ENCODE assay signal across 8 cellular contexts in the genomic region with DNA sequence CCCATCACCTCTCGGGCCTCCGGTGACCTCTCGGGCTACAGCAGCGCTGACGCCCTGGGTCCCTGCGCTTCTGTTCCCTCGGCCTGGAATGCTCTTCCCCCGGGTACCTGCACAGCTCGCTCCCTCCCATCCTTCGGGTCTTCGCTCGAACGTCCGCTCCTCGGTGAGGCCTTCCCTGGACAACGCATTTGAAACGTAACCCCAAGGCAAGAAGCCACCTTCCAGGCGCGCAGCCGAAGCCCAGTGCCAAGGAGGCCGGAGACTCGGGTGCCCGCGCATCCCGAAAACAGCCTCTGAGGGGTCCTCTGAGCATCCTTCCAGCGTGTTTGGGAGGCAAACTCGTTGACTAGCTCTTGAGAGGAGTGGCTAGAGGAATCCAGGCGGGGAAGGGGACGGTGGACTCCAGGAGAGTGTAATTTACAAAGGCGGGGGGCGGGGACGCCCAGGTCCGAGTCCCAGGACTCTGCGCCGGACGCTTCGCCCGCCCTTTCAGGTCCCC.
DNase-seq lines count a peak whose midpoint lies in the region; ATAC-seq and TF ChIP-seq lines count a peak whose summit lies in the region.

No MANE protein-coding gene starts in this region.

- H3K4me1 ChIP-seq in CD4-positive, CD25-positive, alpha-beta regulatory T cell (ENCODE audit: control insufficient read depth, insufficient read depth, low read length, poor library complexity, severe bottlenecking), result peaks cover 17% of the 10 kb centered on the region
- peaks cover 26 to 30% (median 30%) of the 10 kb centered on the region in 4 donors for H3K4me1 ChIP-seq in esophagus muscularis mucosa
- peaks cover 5% of the 10 kb centered on the region for H3K4me1 ChIP-seq in neuron (ENCODE audit: insufficient read depth, low read length)

- DNase-seq in CD4-positive, CD25-positive, alpha-beta regulatory T cell, result no peak
- peak; percentile 46 for DNase-seq in NCI-H69 (lab: John Stamatoyannopoulos, UW)
- DNase-seq in esophagus muscularis mucosa (ENCODE audit: extremely low spot score), result no peak
- no peak for DNase-seq in epidermal melanocyte (ENCODE audit: insufficient read length, low spot score)
- no peak for DNase-seq in A172 (ENCODE audit: low spot score)

- H3K9me3 ChIP-seq in CD4-positive, CD25-positive, alpha-beta regulatory T cell (ENCODE audit: control insufficient read depth in 2 of 2, low read length in 2 of 2), result no peaks in the 10 kb centered on the region
- H3K9me3 ChIP-seq in esophagus muscularis mucosa, result no peaks in the 10 kb centered on the region
- H3K9me3 ChIP-seq in neuron (ENCODE audit: low read length), result no peaks in the 10 kb centered on the region

- peaks cover 0 to 2% (median 0%) of the 10 kb centered on the region in 7 donors for H3K9me3 Mint-ChIP-seq in CD4-positive, CD25-positive, alpha-beta regulatory T cell

- no peak overlapping the region for H3K4me3 ChIP-seq in CD4-positive, CD25-positive, alpha-beta regulatory T cell (ENCODE audit: low read depth, low read length)
- H3K4me3 ChIP-seq in esophagus muscularis mucosa, result peak overlapping the region; percentile 48 to 60 (median 50)
- peak overlapping the region; percentile 60 for H3K4me3 ChIP-seq in neuron (ENCODE audit: low read length)

- no peak for ATAC-seq in CD4-positive, CD25-positive, alpha-beta regulatory T cell (ENCODE audit: low read depth in 2 of 2)
- ATAC-seq in activated CD4-positive, CD25-positive, alpha-beta regulatory T cell treated with anti-CD3 and anti-CD28 coated beads, Interleukin-2, amount 50 U/mL, for 24 hours, result no peak
- no peak for ATAC-seq in HG03135 (IDR thresholded peaks at IDR 0.05; ENCODE audit: unreplicated experiment)

- no peak for TF ChIP-seq CTCF in esophagus muscularis mucosa (IDR thresholded peaks at IDR 0.05)

- H3K36me3 Mint-ChIP-seq in CD4-positive, CD25-positive, alpha-beta regulatory T cell, result peaks cover 11% of the 10 kb centered on the region

- peak overlapping the region in 3 of 4 donors; percentile 49 to 91 (median 62) for H3K4me3 Mint-ChIP-seq in CD4-positive, CD25-positive, alpha-beta regulatory T cell

- H3K27me3 ChIP-seq in CD4-positive, CD25-positive, alpha-beta regulatory T cell (ENCODE audit: control insufficient read depth, insufficient read depth, low read length), result peaks cover 6% of the 10 kb centered on the region
- H3K27me3 ChIP-seq in esophagus muscularis mucosa (peaks cover 0 to 41% (median 23%) of the 10 kb centered on the region in 4 donors), neuron (ENCODE audit: insufficient read depth, low read length) (no peaks in the 10 kb centered on the region)

- H3K27ac Mint-ChIP-seq in CD4-positive, CD25-positive, alpha-beta regulatory T cell, result no peak overlapping the region

- intact Hi-C loops in esophagus muscularis mucosa (cut with DNase I), result no loop called here

- H3K36me3 ChIP-seq in CD4-positive, CD25-positive, alpha-beta regulatory T cell (ENCODE audit: control insufficient read depth, insufficient read depth, low read length), result no peaks in the 10 kb centered on the region
- H3K36me3 ChIP-seq in esophagus muscularis mucosa, result no peaks in the 10 kb centered on the region
- H3K36me3 ChIP-seq in neuron (ENCODE audit: insufficient read depth, low read length), result no peaks in the 10 kb centered on the region

- no peak for TF ChIP-seq EP300 in esophagus muscularis mucosa (IDR thresholded peaks at IDR 0.05)

- peaks cover 0 to 26% (median 12%) of the 10 kb centered on the region in 4 donors for H3K4me1 Mint-ChIP-seq in CD4-positive, CD25-positive, alpha-beta regulatory T cell

- H3K27ac ChIP-seq in CD4-positive, CD25-positive, alpha-beta regulatory T cell (ENCODE audit: insufficient read depth, low read length, poor library complexity, severe bottlenecking), result no peak overlapping the region
- H3K27ac ChIP-seq in esophagus muscularis mucosa (replicated peaks in 1 of 4), result no peak overlapping the region

- peaks cover 53% of the 10 kb centered on the region for H3K27me3 Mint-ChIP-seq in CD4-positive, CD25-positive, alpha-beta regulatory T cell

- WGBS in esophagus muscularis mucosa, result 2% methylated on average over 10 of the region's 38 CpGs

- peak overlapping the region; percentile 60 for H2AFZ ChIP-seq in neuron (ENCODE audit: low read depth, low read length)

- TF ChIP-seq POLR2A in esophagus muscularis mucosa (IDR thresholded peaks at IDR 0.05; ENCODE audit: low read depth), result no peak
